In genomic region chr5:132753135-132753987, GRCh38 we compare ENCODE assay signal across 9 cellular contexts. TPM values are rescaled to one million over a fixed set of nuclear protein-coding genes. Genes with fewer than 3 reads are reported as not detected.
DNase-seq lines count a peak whose midpoint lies in the region; ATAC-seq, FAIRE-seq and TF ChIP-seq lines count a peak whose summit lies in the region.
"Had no signal": no experiment of that assay in that cellular context is flagged by ENCODE, and none has a peak within 500 bp of the region (broad histone marks: within the 10 kb centered on the region; RNA-seq: fewer than 3 reads in every experiment).

No MANE protein-coding gene starts in this region.

- no peak overlapping the region for H3K4me3 ChIP-seq in AG04449 (ENCODE audit: low read depth, low read length)
- no peak overlapping the region for H3K4me3 ChIP-seq in kidney (ENCODE audit: low read length in 2 of 2)
- no peak overlapping the region for H3K4me3 ChIP-seq in tibial nerve

- H3K4me1 ChIP-seq in kidney (ENCODE audit: control insufficient read depth in 1 of 2, insufficient read depth in 1 of 2, low read depth in 1 of 2, low read length in 2 of 2): peaks cover 4 to 12% of the 10 kb centered on the region in 2 donors
- H3K4me1 ChIP-seq in tibial nerve: peaks cover 0 to 20% (median 2%) of the 10 kb centered on the region in 4 donors

- POLR2A ChIA-PET in AG04449 (lab: Yijun Ruan, JAX) (interaction anchor here (0.6 kb wide), 1 partner anchor 18 kb away, joined by 5 read pairs; no protein-coding TSS in a partner anchor), WTC11 (lab: Charles Lee) (interaction anchor here (0.7 kb wide), 1 partner anchor 101 kb away, joined by 3 read pairs; no protein-coding TSS in a partner anchor)

- no peaks in the 10 kb centered on the region for H3K9me3 Mint-ChIP-seq in WTC11

- H3K27me3 ChIP-seq in tibial nerve: no peaks in the 10 kb centered on the region

- peaks cover 25% of the 10 kb centered on the region for H3K27me3 Mint-ChIP-seq in WTC11 (ENCODE audit: low read depth)

- intact Hi-C loops in kidney (cut with DNase I): no loop called here

- no peak for DNase-seq in AG04449 (ENCODE audit: low read depth, low spot score)
- DNase-seq in GM12892 (ENCODE audit: insufficient read length): no peak
- peak; percentile 40 for DNase-seq in WTC11 (ENCODE audit: low spot score)
- peak; percentile 76 for DNase-seq in kidney
- no peak for DNase-seq in tibial nerve (ENCODE audit: low spot score in 2 of 2)

- TF ChIP-seq EP300 in tibial nerve (IDR thresholded peaks at IDR 0.05): no peak

- H3K4me3 Mint-ChIP-seq in WTC11: no peak overlapping the region

- H3K4me1 Mint-ChIP-seq in WTC11: peaks cover 17% of the 10 kb centered on the region

- peak overlapping the region; percentile 28; the same call in 1 of the 2 replicates for H3K27ac Mint-ChIP-seq in WTC11

- TF ChIP-seq CTCF in AG04449 (IDR thresholded peaks at IDR 0.05; ENCODE audit: insufficient read depth, low read length, missing control alignments): peak; percentile 23
- no peak for TF ChIP-seq CTCF in WTC11 (IDR thresholded peaks at IDR 0.05)
- no peak for TF ChIP-seq CTCF in kidney (IDR thresholded peaks at IDR 0.05; ENCODE audit: borderline replicate concordance, extremely low read depth, insufficient read depth)
- TF ChIP-seq CTCF in tibial nerve (IDR thresholded peaks at IDR 0.05): no peak

- no peaks in the 10 kb centered on the region for H3K36me3 Mint-ChIP-seq in WTC11

- CTCF ChIA-PET in AG04449 (lab: Yijun Ruan, JAX): interaction anchor here (1.0 to 18.0 kb wide), 9 partner anchors 9 to 113 kb away, joined by 3 to 317 read pairs (median 5); partner anchors contain the start of genes CCNI2, GDF9, KIF3A and SOWAHA
- CTCF ChIA-PET in WTC11 (lab: Charles Lee): interaction anchor here (0.6 to 5.4 kb wide), 13 partner anchors 9 to 605 kb away, joined by 3 to 92 read pairs (median 5); partner anchors contain the start of genes GDF9, SEPTIN8, SHROOM1 and SOWAHA

- WGBS in tibial nerve, 2 donors: 78 to 80% methylated on average over 2 of the region's 2 CpGs

- peaks cover 2 to 9% of the 10 kb centered on the region in 2 donors for H3K36me3 ChIP-seq in kidney (ENCODE audit: control insufficient read depth in 1 of 2, insufficient read depth in 2 of 2, low read length in 2 of 2)
- H3K36me3 ChIP-seq in tibial nerve: peaks cover 0 to 17% (median 0%) of the 10 kb centered on the region in 3 donors

- H3K9me3 ChIP-seq in kidney (ENCODE audit: control insufficient read depth in 1 of 2, low read length in 2 of 2): no peaks in the 10 kb centered on the region
- no peaks in the 10 kb centered on the region for H3K9me3 ChIP-seq in tibial nerve

- H3K9ac ChIP-seq in kidney (ENCODE audit: low read length in 2 of 2): no peak overlapping the region
- H3K9ac ChIP-seq: parathyroid adenoma had no signal

- peak; percentile 33 for FAIRE-seq in GM12892 (lab: Jason Lieb, UNC)
- no peak for FAIRE-seq in kidney (lab: Jason Lieb, UNC)

- H3K27ac ChIP-seq in kidney (ENCODE audit: low read depth in 2 of 2, low read length in 2 of 2) (peak overlapping the region in 1 of 2 donors; percentile 32), tibial nerve (no peak overlapping the region)
- H3K27ac ChIP-seq: parathyroid adenoma had no signal

- ATAC-seq in WTC11 (peak; percentile 91), HG03135 (IDR thresholded peaks at IDR 0.05; ENCODE audit: unreplicated experiment) (no peak), GM21423 (IDR thresholded peaks at IDR 0.05; ENCODE audit: unreplicated experiment) (no peak), HG03097 (IDR thresholded peaks at IDR 0.05; ENCODE audit: low FRiP score, unreplicated experiment) (no peak)

- no peak for TF ChIP-seq POLR2A in GM12892 (IDR thresholded peaks at IDR 0.05; ENCODE audit: low read depth, low read length)
- no peak for TF ChIP-seq POLR2A in tibial nerve (IDR thresholded peaks at IDR 0.05)

TF ChIP-seq in WTC11, 78 proteins besides CTCF, POLR2A, EP300 and RAD21:
- no peak for TF ChIP-seq ZBTB21 (CRISPR knock-in tag; IDR thresholded peaks at IDR 0.05; ENCODE audit: borderline replicate concordance)
- no peak for TF ChIP-seq MYBL2 (CRISPR knock-in tag; IDR thresholded peaks at IDR 0.05)
- no peak for TF ChIP-seq JAZF1 (CRISPR knock-in tag; IDR thresholded peaks at IDR 0.05)
- no peak for TF ChIP-seq IRF2 (CRISPR knock-in tag; IDR thresholded peaks at IDR 0.05; ENCODE audit: borderline replicate concordance, low read depth)
- no peak for TF ChIP-seq ZBTB43 (CRISPR knock-in tag; IDR thresholded peaks at IDR 0.05)
- no peak for TF ChIP-seq ZNF219 (CRISPR knock-in tag; IDR thresholded peaks at IDR 0.05; ENCODE audit: borderline replicate concordance)
- TF ChIP-seq, protein P1, sequence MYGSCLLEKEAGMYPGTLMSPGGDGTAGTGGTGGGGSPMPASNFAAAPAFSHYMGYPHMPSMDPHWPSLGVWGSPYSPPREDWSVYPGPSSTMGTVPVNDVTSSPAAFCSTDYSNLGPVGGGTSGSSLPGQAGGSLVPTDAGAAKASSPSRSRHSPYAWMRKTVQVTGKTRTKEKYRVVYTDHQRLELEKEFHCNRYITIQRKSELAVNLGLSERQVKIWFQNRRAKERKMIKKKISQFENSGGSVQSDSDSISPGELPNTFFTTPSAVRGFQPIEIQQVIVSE (CRISPR knock-in tag; IDR thresholded peaks at IDR 0.05; ENCODE audit: borderline replicate concordance): no peak
- TF ChIP-seq SOX15 (CRISPR knock-in tag; IDR thresholded peaks at IDR 0.05): no peak
- no peak for TF ChIP-seq ZNF423 (CRISPR knock-in tag; IDR thresholded peaks at IDR 0.05)
- TF ChIP-seq OVOL2 (CRISPR knock-in tag; IDR thresholded peaks at IDR 0.05; ENCODE audit: borderline replicate concordance): no peak
- TF ChIP-seq USF2 (CRISPR knock-in tag; IDR thresholded peaks at IDR 0.05): no peak
TF ChIP-seq in WTC11: peak in this region for 0.

RNA-seq across cellular contexts. Expression of gene CCNI2, which starts 6.1 kb away (rescaled TPM):
- 7.6 TPM for polyA plus RNA-seq in GM12892 (2012; ENCODE audit: missing spikeins)
- total RNA-seq in WTC11 (2021) (1.1 to 1.7 TPM (median 1.6 TPM) in 3 replicates), kidney (3.4 TPM), tibial nerve (not detected)
- 3.8 TPM for polyA plus RNA-seq in kidney (ENCODE audit: insufficient read depth, low read depth, low replicate concordance)

RNA-seq across cellular contexts. Expression of gene KIF3A, which starts 16.0 kb away (rescaled TPM):
- 21.4 TPM for polyA plus RNA-seq in GM12892 (2012; ENCODE audit: missing spikeins)
- total RNA-seq in WTC11 (2021) (10.1 to 12.5 TPM (median 12.1 TPM) in 3 replicates), kidney (13.9 TPM), tibial nerve (10 to 100 TPM in 3 of 4 donors, 1 to 10 TPM in 1; 8.4 to 11.6 (median 10.7) TPM)
- 7.1 TPM for polyA plus RNA-seq in kidney (ENCODE audit: insufficient read depth, low read depth, low replicate concordance)

RNA-seq across cellular contexts. Expression of gene SEPTIN8, which starts 23.7 kb away (rescaled TPM):
- 30.3 TPM for polyA plus RNA-seq in GM12892 (2012; ENCODE audit: missing spikeins)
- total RNA-seq in WTC11 (2021): 35.8 to 43.3 TPM (median 38.1 TPM) in 3 replicates
- 54.4 TPM for total RNA-seq in kidney
- 24.9 TPM for polyA plus RNA-seq in kidney (ENCODE audit: insufficient read depth, low read depth, low replicate concordance)
- total RNA-seq in tibial nerve: 10 to 100 TPM; 38.5 to 48.3 (median 44.2) TPM

RNA-seq across cellular contexts. Expression of gene SOWAHA, which starts 59.7 kb away (rescaled TPM):
- polyA plus RNA-seq in GM12892 (2012; ENCODE audit: missing spikeins): 0.32 TPM
- total RNA-seq in WTC11 (2021): 0.11 to 0.25 TPM (median 0.16 TPM) in 3 replicates
- total RNA-seq in kidney: 4.1 TPM
- polyA plus RNA-seq in kidney (ENCODE audit: insufficient read depth, low read depth, low replicate concordance): 7.1 TPM
- 1 to 10 TPM in 2 of 4 donors, under 1 TPM in 2; 0.44 to 2.9 (median 0.99) TPM for total RNA-seq in tibial nerve

Comparison
In these comparisons a context has a peak if more than half of its experiments do, and no peak if none do; other contexts are left out.
1. DNase-seq: peak in WTC11 (single experiment) and kidney (single experiment); none in AG04449 (single experiment), GM12892 (single experiment) and tibial nerve (0 of 2).